Comparison of ENCODE assay signal across 2 cellular contexts in the genomic region with DNA sequence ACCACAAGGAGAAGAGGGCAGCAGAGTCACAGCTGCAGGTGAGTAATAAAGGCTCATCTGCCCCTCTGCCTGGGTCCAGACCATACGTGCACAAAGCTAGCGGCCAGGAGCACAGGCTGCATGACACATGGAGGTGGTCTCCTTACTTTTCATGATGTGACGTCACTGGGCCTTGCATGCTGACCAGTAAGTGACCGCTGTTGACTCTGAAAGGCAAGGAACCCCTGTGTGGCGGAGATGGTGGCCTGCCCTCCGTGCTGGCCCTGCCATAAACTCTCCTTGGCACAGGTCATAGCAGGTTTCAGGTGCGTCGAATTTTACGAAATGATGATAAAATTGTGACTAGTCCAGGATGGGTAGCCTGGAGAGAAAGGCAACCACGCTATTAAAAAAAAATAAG.
A peak's percentile ranks its signal among the peaks of the same experiment; 100 is the strongest.
TF ChIP-seq lines count a peak whose summit lies in the region.

No MANE protein-coding gene starts in this region.

TF ChIP-seq in HepG2, 621 proteins besides CTCF, POLR2A, EP300 and RAD21:
- TF ChIP-seq ATF7 (IDR thresholded peaks at IDR 0.05) (0 out of 2 replicates have a peak, but pooled peaks have one; percentile 28), ATF7 (CRISPR knock-in tag; IDR thresholded peaks at IDR 0.05) (no peak), CREB1 (IDR thresholded peaks at IDR 0.05) (peak; percentile 96), CREB1 (CRISPR knock-in tag; IDR thresholded peaks at IDR 0.05) (no peak), ARID4A (CRISPR knock-in tag; IDR thresholded peaks at IDR 0.05; ENCODE audit: borderline replicate concordance) (no peak), ZBTB7B (CRISPR knock-in tag; IDR thresholded peaks at IDR 0.05) (no peak)

TF ChIP-seq in H1, 55 proteins besides CTCF, POLR2A, EP300 and RAD21:
- TF ChIP-seq SAP30 (IDR thresholded peaks at IDR 0.05; ENCODE audit: insufficient read depth, insufficient replicate concordance, low read length) (no peak), CBX8 (IDR thresholded peaks at IDR 0.05; ENCODE audit: borderline replicate concordance, low read depth, low read length) (no peak), BACH1 (IDR thresholded peaks at IDR 0.05; ENCODE audit: low read length) (no peak), SUZ12 (IDR thresholded peaks at IDR 0.05; ENCODE audit: low read length) (no peak), E2F6 (IDR thresholded peaks at IDR 0.05) (no peak), EGR1 (IDR thresholded peaks at IDR 0.05; ENCODE audit: borderline replicate concordance, low read depth, low read length) (no peak), SRF (IDR thresholded peaks at IDR 0.05; ENCODE audit: low read depth, low read length) (no peak), RBBP5 (IDR thresholded peaks at IDR 0.05; ENCODE audit: borderline replicate concordance, low read depth, low read length) (no peak), TEAD4 (IDR thresholded peaks at IDR 0.05; ENCODE audit: low read depth, low read length) (no peak), FOSL1 (IDR thresholded peaks at IDR 0.05; ENCODE audit: insufficient read depth, low read depth, low read length) (no peak)
